Comparison of ENCODE assay signal across 22 cellular contexts in genomic region chr14:45332360-45332988, GRCh38.
"Had no signal": no experiment of that assay in that cellular context is flagged by ENCODE, and none has a peak within 500 bp of the region (broad histone marks: within the 10 kb centered on the region; RNA-seq: fewer than 3 reads in every experiment).

No MANE protein-coding gene starts in this region.

- H3K4me3 Mint-ChIP-seq: activated T-cell treated with anti-CD3 and anti-CD28 coated beads, Interleukin-2, amount 50 U/mL, for 24 hours; activated T-helper 17 cell treated with anti-CD3 and anti-CD28 coated beads, Interleukin-2, amount 50 U/mL, for 72 hours; mesothelial cell of epicardium; natural killer cell treated with Interleukin-12 subunit alpha and Interleukin-12 subunit beta and Interleukin-15 and Interleukin-18, amount 100 ng/mL, for 72 hours; stimulated activated memory B cell treated with anti-CD40 and anti-IgM and Interleukin-4, amounts not matched to agents 10 μg/mL and 1 μg/mL and 100 μg/mL, for 72 hours; WTC11 had no signal

- ATAC-seq: activated naive CD4-positive, alpha-beta T cell treated with anti-CD3 and anti-CD28 coated beads, Interleukin-2, amount 50 U/mL, for 72 hours; activated T-helper 17 cell treated with anti-CD3 and anti-CD28 coated beads, Interleukin-2, amount 50 U/mL, for 72 hours; natural killer cell treated with Interleukin-12 subunit alpha and Interleukin-12 subunit beta and Interleukin-15 and Interleukin-18, amount 100 ng/mL, for 72 hours; stimulated activated memory B cell treated with anti-CD40 and anti-IgM and Interleukin-4, amounts not matched to agents 10 μg/mL and 1 μg/mL and 100 μg/mL, for 72 hours; WTC11 had no signal

- FAIRE-seq: keratinocyte, urothelium cell line had no signal

- H3K27me3 Mint-ChIP-seq: activated T-cell treated with anti-CD3 and anti-CD28 coated beads, Interleukin-2, amount 50 U/mL, for 24 hours; natural killer cell treated with Interleukin-12 subunit alpha and Interleukin-12 subunit beta and Interleukin-15 and Interleukin-18, amount 100 ng/mL, for 72 hours had no signal

- H3K4me3 ChIP-seq: ascending aorta, colonic mucosa, ovary, sigmoid colon, smooth muscle cell, stomach, suprapubic skin, transverse colon had no signal

- H3K9me3 ChIP-seq: colonic mucosa, ovary, sigmoid colon had no signal

- H3K4me1 ChIP-seq: ascending aorta, colonic mucosa, suprapubic skin, transverse colon had no signal

- H3K36me3 ChIP-seq: ascending aorta, colonic mucosa, ovary, sigmoid colon, stomach, suprapubic skin, transverse colon had no signal

- H3K27me3 ChIP-seq: ascending aorta, colonic mucosa, ovary, sigmoid colon, stomach, suprapubic skin, transverse colon had no signal

- H3K4me2 ChIP-seq: smooth muscle cell had no signal

- DNase-seq: activated CD8-positive, alpha-beta memory T cell treated with anti-CD3 and anti-CD28 coated beads for 24 hours; activated CD8-positive, alpha-beta memory T cell treated with anti-CD3 and anti-CD28 coated beads, Interleukin-2, amount 50 U/mL, for 4 hours; activated T-cell treated with anti-CD3 and anti-CD28 coated beads, Interleukin-2, amount 50 U/mL, for 24 hours; colonic mucosa; ovary; sigmoid colon; stimulated activated CD4-positive, alpha-beta T cell treated with anti-CD3 and anti-CD28 coated beads, Interleukin-15, amount 100 ng/mL, for 24 hours; stomach; T-helper 1 cell; T-helper 9 cell; transverse colon had no signal

- H3K27ac Mint-ChIP-seq: activated naive CD4-positive, alpha-beta T cell treated with anti-CD3 and anti-CD28 coated beads, Interleukin-2, amount 50 U/mL, for 72 hours; activated T-cell treated with anti-CD3 and anti-CD28 coated beads, Interleukin-2, amount 50 U/mL, for 24 hours; activated T-helper 17 cell treated with anti-CD3 and anti-CD28 coated beads, Interleukin-2, amount 50 U/mL, for 72 hours; mesothelial cell of epicardium; natural killer cell treated with Interleukin-12 subunit alpha and Interleukin-12 subunit beta and Interleukin-15 and Interleukin-18, amount 100 ng/mL, for 72 hours; stimulated activated memory B cell treated with anti-CD40 and anti-IgM and Interleukin-4, amounts not matched to agents 10 μg/mL and 1 μg/mL and 100 μg/mL, for 72 hours; WTC11 had no signal

- H3K4me1 Mint-ChIP-seq: activated T-helper 17 cell treated with anti-CD3 and anti-CD28 coated beads, Interleukin-2, amount 50 U/mL, for 72 hours; mesothelial cell of epicardium; stimulated activated memory B cell treated with anti-CD40 and anti-IgM and Interleukin-4, amounts not matched to agents 10 μg/mL and 1 μg/mL and 100 μg/mL, for 72 hours; WTC11 had no signal

- H3K36me3 Mint-ChIP-seq: mesothelial cell of epicardium; stimulated activated memory B cell treated with anti-CD40 and anti-IgM and Interleukin-4, amounts not matched to agents 10 μg/mL and 1 μg/mL and 100 μg/mL, for 72 hours had no signal

- H3K27ac ChIP-seq: ascending aorta, colonic mucosa, ovary, sigmoid colon, stomach, suprapubic skin, transverse colon had no signal
